Comparison of ENCODE assay signal across 18 cellular contexts in genomic region chr1:18973446-18973955, GRCh38. TPM values are rescaled to one million over a fixed set of nuclear protein-coding genes. Genes with fewer than 3 reads are reported as not detected.
DNase-seq lines count a peak whose midpoint lies in the region; ATAC-seq, FAIRE-seq and TF ChIP-seq lines count a peak whose summit lies in the region.
"Had no signal": no experiment of that assay in that cellular context is flagged by ENCODE, and none has a peak within 500 bp of the region (broad histone marks: within the 10 kb centered on the region; RNA-seq: fewer than 3 reads in every experiment).

No MANE protein-coding gene starts in this region.

- no peak overlapping the region for H4K8ac ChIP-seq in IMR-90 (ENCODE audit: low read depth in 2 of 2, low read length in 2 of 2)

- H3K56ac ChIP-seq in IMR-90 (ENCODE audit: extremely low read depth, insufficient read depth, low read length) = no peak overlapping the region

- H3K9me1 ChIP-seq in IMR-90 (ENCODE audit: insufficient read depth, low read length) (no peaks in the 10 kb centered on the region), endothelial cell of umbilical vein (replicated peaks; ENCODE audit: control insufficient read depth, extremely low read depth, insufficient read depth, low read length) (no peaks in the 10 kb centered on the region)

- H3K27ac Mint-ChIP-seq in activated naive CD8-positive, alpha-beta T cell treated with anti-CD3 and anti-CD28 coated beads, Interleukin-2, amount 50 U/mL, for 24 hours = peak overlapping the region; percentile 23
- H3K27ac Mint-ChIP-seq in activated naive CD8-positive, alpha-beta T cell treated with anti-CD3 and anti-CD28 coated beads for 36 hours = no peak overlapping the region
- H3K27ac Mint-ChIP-seq: CD8-positive, alpha-beta T cell had no signal

- H3K4me2 ChIP-seq in IMR-90 (ENCODE audit: low read depth, low read length) = no peak overlapping the region
- peak overlapping the region; percentile 48 for H3K4me2 ChIP-seq in endothelial cell of umbilical vein (ENCODE audit: insufficient read depth, low read length)
- H3K4me2 ChIP-seq: A549 had no signal

- no peak overlapping the region for H4K5ac ChIP-seq in IMR-90 (ENCODE audit: low read depth, low read length)

- dilution Hi-C loops in IMR-90 (cut with HindIII; ENCODE audit: low sequenced_read_pairs, unreplicated experiment) = no loop called here
- dilution Hi-C loops in endothelial cell of umbilical vein (cut with MboI; ENCODE audit: extremely low pct_ligation_motif_present, low sequenced_read_pairs) = no loop called here

- no peak for TF ChIP-seq EP300 in sigmoid colon (IDR thresholded peaks at IDR 0.05)

- no peak overlapping the region for H3K18ac ChIP-seq in IMR-90 (ENCODE audit: low read depth, low read length)

- WGBS in IMR-90 (ENCODE audit: extremely low coverage in 2 of 2, insufficient read length in 1 of 2), 2 experiments = 91% methylated on average over 4 of the region's 7 CpGs; no CpG with 5 or more reads in 1 of the 2 experiments
- WGBS in sigmoid colon, 2 donors = 79 to 85% methylated on average over 7 of the region's 7 CpGs
- WGBS in psoas muscle, 3 donors = 81 to 84% (median 83%) methylated on average over 7 of the region's 7 CpGs

- no peak overlapping the region for H3K23ac ChIP-seq in IMR-90 (ENCODE audit: low read depth, low read length)

- 0 out of 2 replicates have a peak overlapping the region, but pooled peaks have one; percentile 3 for H3K4ac ChIP-seq in IMR-90 (ENCODE audit: low read depth, low read length)

- H3K27ac ChIP-seq in IMR-90 (ENCODE audit: insufficient read depth, low read length) (no peak overlapping the region), endothelial cell of umbilical vein (ENCODE audit: insufficient read depth, low read depth, low read length) (peak overlapping the region; percentile 19), sigmoid colon (no peak overlapping the region), psoas muscle (no peak overlapping the region)
- H3K27ac ChIP-seq: 22Rv1 had no signal

- H3K36me3 Mint-ChIP-seq in activated naive CD8-positive, alpha-beta T cell treated with anti-CD3 and anti-CD28 coated beads, Interleukin-2, amount 50 U/mL, for 24 hours (ENCODE audit: low read depth) = no peaks in the 10 kb centered on the region
- H3K36me3 Mint-ChIP-seq in activated naive CD8-positive, alpha-beta T cell treated with anti-CD3 and anti-CD28 coated beads for 36 hours = no peaks in the 10 kb centered on the region
- H3K36me3 Mint-ChIP-seq: CD8-positive, alpha-beta T cell had no signal

- H3K9me3 ChIP-seq in IMR-90 (ENCODE audit: control insufficient read depth, insufficient read depth, low read length) (no peaks in the 10 kb centered on the region), endothelial cell of umbilical vein (replicated peaks; ENCODE audit: control insufficient read depth, insufficient read depth, low read length) (no peaks in the 10 kb centered on the region), sigmoid colon (no peaks in the 10 kb centered on the region), psoas muscle (no peaks in the 10 kb centered on the region)
- H3K9me3 ChIP-seq: A549 had no signal

- intact Hi-C loops in IMR-90 (cut with micrococcal nuclease) (no loop called here), endothelial cell of umbilical vein (cut with micrococcal nuclease) (loop anchor here (2.0 to 5.0 kb wide), 3 partner anchors 37 to 109 kb away; no protein-coding TSS in a partner anchor), sigmoid colon (cut with DNase I) (loop anchor here (2.0 to 5.0 kb wide), 2 partner anchors 67 to 119 kb away; no protein-coding TSS in a partner anchor), psoas muscle (cut with DNase I) (no loop called here)

- H3K79me1 ChIP-seq in IMR-90 (ENCODE audit: low read depth in 1 of 2, low read length in 2 of 2) = no peaks in the 10 kb centered on the region

- H3K27me3 Mint-ChIP-seq in activated naive CD8-positive, alpha-beta T cell treated with anti-CD3 and anti-CD28 coated beads, Interleukin-2, amount 50 U/mL, for 24 hours = peaks cover 14% of the 10 kb centered on the region
- no peaks in the 10 kb centered on the region for H3K27me3 Mint-ChIP-seq in activated naive CD8-positive, alpha-beta T cell treated with anti-CD3 and anti-CD28 coated beads for 36 hours

- in situ Hi-C loops in IMR-90 (cut with MboI; ENCODE audit: low sequenced_read_pairs) = no loop called here

- no peak overlapping the region for H3K4me3 ChIP-seq in IMR-90 (ENCODE audit: insufficient read depth, low read depth, low read length)
- H3K4me3 ChIP-seq in endothelial cell of umbilical vein (replicated peaks in 1 of 3; ENCODE audit: insufficient read depth in 1 of 3, low read depth in 1 of 3, low read length in 3 of 3) = no peak overlapping the region
- no peak overlapping the region for H3K4me3 ChIP-seq in sigmoid colon
- no peak overlapping the region for H3K4me3 ChIP-seq in psoas muscle
- H3K4me3 ChIP-seq: A549 had no signal

- no peak overlapping the region for H2BK120ac ChIP-seq in IMR-90 (ENCODE audit: low read depth, low read length)

- ATAC-seq in activated naive CD8-positive, alpha-beta T cell treated with anti-CD3 and anti-CD28 coated beads, Interleukin-2, amount 50 U/mL, for 24 hours = no peak
- ATAC-seq in IMR-90 (ENCODE audit: low read depth) (no peak), GM21390 (IDR thresholded peaks at IDR 0.05; ENCODE audit: unreplicated experiment) (no peak), psoas muscle (no peak)
- ATAC-seq: A549; CD8-positive, alpha-beta T cell had no signal

- H2AK5ac ChIP-seq in IMR-90 (ENCODE audit: low read depth, low read length) = no peak overlapping the region

- H3K14ac ChIP-seq in IMR-90 (replicated peaks; ENCODE audit: low read depth, low read length) = no peak overlapping the region

- no peaks in the 10 kb centered on the region for H3K4me1 ChIP-seq in IMR-90 (ENCODE audit: control insufficient read depth, insufficient read depth, low read length)
- peaks cover 15% of the 10 kb centered on the region for H3K4me1 ChIP-seq in endothelial cell of umbilical vein (ENCODE audit: control insufficient read depth, extremely low read depth, insufficient read depth, low read length)
- H3K4me1 ChIP-seq in sigmoid colon = peaks cover 0 to 12% (median 5%) of the 10 kb centered on the region in 4 donors
- H3K4me1 ChIP-seq in psoas muscle = no peaks in the 10 kb centered on the region

- BruUV-seq in IMR-90 (replicated peaks; lab: Mats Ljungman, UMichigan) (no TSS peak), endothelial cell of umbilical vein (replicated peaks; lab: Mats Ljungman, UMichigan) (no TSS peak)

- H2AFZ ChIP-seq in IMR-90 (replicated peaks; ENCODE audit: low read length, poor library complexity) (no peak overlapping the region), endothelial cell of umbilical vein (ENCODE audit: low read depth, low read length) (no peak overlapping the region)

- no peak overlapping the region for H2BK15ac ChIP-seq in IMR-90 (ENCODE audit: low read depth, low read length)

- no peak overlapping the region for H2BK5ac ChIP-seq in IMR-90 (ENCODE audit: low read depth, low read length, poor library complexity, severe bottlenecking)

- no peak overlapping the region for H4K91ac ChIP-seq in IMR-90 (ENCODE audit: insufficient read depth, low read depth, low read length)

- CTCF ChIA-PET in IMR-90 (lab: Yijun Ruan, JAX) = interaction anchor here (1.8 kb wide), 1 partner anchor 61 kb away, joined by 6 read pairs; no protein-coding TSS in a partner anchor
- CTCF ChIA-PET in endothelial cell of umbilical vein (lab: Charles Lee) = interaction anchor here (0.9 to 5.0 kb wide), 24 partner anchors 10 to 376 kb away, joined by 3 to 137 read pairs (median 6); partner anchors contain the start of genes ALDH4A1 and IFFO2

- no peaks in the 10 kb centered on the region for H3K36me3 ChIP-seq in IMR-90 (ENCODE audit: control insufficient read depth, insufficient read depth, low read length)
- H3K36me3 ChIP-seq in endothelial cell of umbilical vein (ENCODE audit: control insufficient read depth in 2 of 2, extremely low read depth in 1 of 2, insufficient read depth in 2 of 2, low read length in 2 of 2) = no peaks in the 10 kb centered on the region
- no peaks in the 10 kb centered on the region for H3K36me3 ChIP-seq in sigmoid colon
- no peaks in the 10 kb centered on the region for H3K36me3 ChIP-seq in psoas muscle (ENCODE audit: insufficient read depth in 1 of 2, low read depth in 1 of 2)

- no peaks in the 10 kb centered on the region for H3K79me2 ChIP-seq in endothelial cell of umbilical vein (ENCODE audit: control insufficient read depth, insufficient read depth, low read length)

- H3K9ac ChIP-seq in IMR-90 (ENCODE audit: low read depth, low read length) (no peak overlapping the region), endothelial cell of umbilical vein (replicated peaks; ENCODE audit: extremely low read depth, insufficient read depth, low read length) (no peak overlapping the region)

- no peak overlapping the region for H3K4me3 Mint-ChIP-seq in activated naive CD8-positive, alpha-beta T cell treated with anti-CD3 and anti-CD28 coated beads, Interleukin-2, amount 50 U/mL, for 24 hours
- H3K4me3 Mint-ChIP-seq in activated naive CD8-positive, alpha-beta T cell treated with anti-CD3 and anti-CD28 coated beads for 36 hours = no peak overlapping the region
- H3K4me3 Mint-ChIP-seq: CD8-positive, alpha-beta T cell; H9 had no signal

- TF ChIP-seq CTCF in IMR-90 (conservative IDR thresholded peaks at IDR 0.05; ENCODE audit: low read depth, low read length) = no peak
- TF ChIP-seq CTCF in endothelial cell of umbilical vein (IDR thresholded peaks at IDR 0.05; ENCODE audit: extremely low read depth in 1 of 2, insufficient read depth in 1 of 2, low read depth in 1 of 2, low read length in 2 of 2) = no peak
- TF ChIP-seq CTCF in sigmoid colon (IDR thresholded peaks at IDR 0.05) = no peak
- TF ChIP-seq CTCF in psoas muscle (IDR thresholded peaks at IDR 0.05) = no peak

- no peaks in the 10 kb centered on the region for H4K20me1 ChIP-seq in IMR-90 (ENCODE audit: insufficient read depth, low read length)
- no peaks in the 10 kb centered on the region for H4K20me1 ChIP-seq in endothelial cell of umbilical vein (replicated peaks; ENCODE audit: control insufficient read depth, extremely low read depth, insufficient read depth, low read length)

- POLR2A ChIA-PET in IMR-90 (lab: Charles Lee; ENCODE audit: unreplicated experiment) = no interaction called here
- POLR2A ChIA-PET in endothelial cell of umbilical vein (lab: Charles Lee) = interaction anchor here (1.0 to 2.2 kb wide), 5 partner anchors 17 to 71 kb away, joined by 3 to 8 read pairs (median 4); partner anchors contain the start of genes ALDH4A1 and IFFO2

- H3K27me3 ChIP-seq in IMR-90 (ENCODE audit: control insufficient read depth, insufficient read depth, low read length) (peaks cover 3% of the 10 kb centered on the region; the same call in 1 of the 2 replicates), endothelial cell of umbilical vein (ENCODE audit: control insufficient read depth in 2 of 2, insufficient read depth in 2 of 2, low read length in 2 of 2) (no peaks in the 10 kb centered on the region), sigmoid colon (no peaks in the 10 kb centered on the region), psoas muscle (ENCODE audit: insufficient read depth in 3 of 3, low read length in 2 of 3) (no peaks in the 10 kb centered on the region)

- H2AK9ac ChIP-seq in IMR-90 (replicated peaks; ENCODE audit: low read depth, low read length, poor library complexity) = no peak overlapping the region

- DNase-seq in activated naive CD8-positive, alpha-beta T cell treated with anti-CD3 and anti-CD28 coated beads, Interleukin-2, amount 50 U/mL, for 24 hours = no peak
- no peak for DNase-seq in activated naive CD8-positive, alpha-beta T cell treated with anti-CD3 and anti-CD28 coated beads for 36 hours
- DNase-seq in IMR-90 (no peak), endothelial cell of umbilical vein (ENCODE audit: low read depth, low spot score) (no peak), sigmoid colon (peak; percentile 51), psoas muscle (no peak), SIG-M5 (lab: John Stamatoyannopoulos, UW) (no peak)
- DNase-seq: Calu3; CD8-positive, alpha-beta T cell; DMS79 treated with DMSO at 0.1 percent for 48 hours; GF-D8; H9; KBM-7 had no signal

- H2BK20ac ChIP-seq in IMR-90 (ENCODE audit: low read depth, low read length) = no peak overlapping the region

- no peaks in the 10 kb centered on the region for H3K9me3 Mint-ChIP-seq in activated naive CD8-positive, alpha-beta T cell treated with anti-CD3 and anti-CD28 coated beads, Interleukin-2, amount 50 U/mL, for 24 hours
- no peaks in the 10 kb centered on the region for H3K9me3 Mint-ChIP-seq in activated naive CD8-positive, alpha-beta T cell treated with anti-CD3 and anti-CD28 coated beads for 36 hours
- H3K9me3 Mint-ChIP-seq: CD8-positive, alpha-beta T cell; H9 had no signal

- no peak for FAIRE-seq in endothelial cell of umbilical vein (lab: Jason Lieb, UNC)
- FAIRE-seq: A549, GM19239, H1 had no signal

- TF ChIP-seq RAD21 in IMR-90 (IDR thresholded peaks at IDR 0.05; ENCODE audit: low read length) = no peak

- TF ChIP-seq POLR2A in IMR-90 (IDR thresholded peaks at IDR 0.05; ENCODE audit: low read depth, low read length) (no peak), endothelial cell of umbilical vein (IDR thresholded peaks at IDR 0.05; ENCODE audit: low read depth, low read length) (no peak), sigmoid colon (IDR thresholded peaks at IDR 0.05) (no peak)

- peaks cover 4% of the 10 kb centered on the region for H3K4me1 Mint-ChIP-seq in activated naive CD8-positive, alpha-beta T cell treated with anti-CD3 and anti-CD28 coated beads, Interleukin-2, amount 50 U/mL, for 24 hours
- peaks cover 2% of the 10 kb centered on the region for H3K4me1 Mint-ChIP-seq in activated naive CD8-positive, alpha-beta T cell treated with anti-CD3 and anti-CD28 coated beads for 36 hours

RNA-seq across cellular contexts. Expression of gene IFFO2, which starts 17.0 kb away (rescaled TPM):
- 10 to 100 TPM; 21.4 to 21.7 TPM for total RNA-seq in activated naive CD8-positive, alpha-beta T cell treated with anti-CD3 and anti-CD28 coated beads for 36 hours
- 13.6 and 14.5 TPM in 2 replicates for total RNA-seq in IMR-90 (2012; rRNA removed)
- polyA plus RNA-seq in IMR-90 (2012; rRNA removed) = 18.1 and 18.2 TPM in 2 replicates
- polyA plus RNA-seq in IMR-90 (2012; cell fraction: cytosol; rRNA removed) = 14.9 and 25.2 TPM in 2 replicates
- 20.2 and 32.8 TPM in 2 replicates for polyA plus RNA-seq in IMR-90 (2012; cell fraction: nucleus; rRNA removed; ENCODE audit: low replicate concordance)
- total RNA-seq in endothelial cell of umbilical vein = 31.1 and 35.1 TPM in 2 replicates
- polyA plus RNA-seq in endothelial cell of umbilical vein = 28.3 and 31.3 TPM in 2 replicates
- polyA plus RNA-seq in endothelial cell of umbilical vein (2011; cell fraction: cytosol; rRNA removed) = 22.7 and 26.3 TPM in 2 replicates
- polyA plus RNA-seq in endothelial cell of umbilical vein (2011; cell fraction: nucleus; rRNA removed) = 26.9 and 30.2 TPM in 2 replicates
- polyA plus RNA-seq in endothelial cell of umbilical vein (2012) = 23.3 and 30.7 TPM in 2 replicates
- polyA minus RNA-seq in endothelial cell of umbilical vein = 18.4 and 22.0 TPM in 2 replicates
- polyA minus RNA-seq in endothelial cell of umbilical vein (2011; cell fraction: cytosol; rRNA and poly(A)+ RNA removed) = 2.8 TPM
- 18.1 and 20.8 TPM in 2 replicates for polyA minus RNA-seq in endothelial cell of umbilical vein (2011; cell fraction: nucleus; rRNA and poly(A)+ RNA removed)
- total RNA-seq in sigmoid colon = 10 to 100 TPM in 2 of 4 donors, 1 to 10 TPM in 2; 7.5 to 35.0 (median 13.8) TPM
- polyA plus RNA-seq in sigmoid colon = 1 to 10 TPM; 1.2 to 8.6 (median 7.2) TPM
- total RNA-seq in psoas muscle = 10 to 100 TPM in 1 of 4 donors, 1 to 10 TPM in 3; 3.7 to 14.0 (median 6.8) TPM
- 1 to 10 TPM in 2 of 3 donors, under 1 TPM in 1; 0.94 to 1.9 (median 1.2) TPM for polyA plus RNA-seq in psoas muscle

Comparison
In these comparisons a context has a peak if more than half of its experiments do, and no peak if none do; other contexts are left out.
1. intact Hi-C loops: an anchor here in endothelial cell of umbilical vein (2.0 to 5.0 kb wide) and sigmoid colon (2.0 to 5.0 kb wide); none called in IMR-90 and psoas muscle.